Comparison of ENCODE assay signal across 24 cellular contexts in genomic region chr16:72958522-72959076, GRCh38.
"Had no signal": no experiment of that assay in that cellular context is flagged by ENCODE, and none has a peak within 500 bp of the region (broad histone marks: within the 10 kb centered on the region; RNA-seq: fewer than 3 reads in every experiment).

No MANE protein-coding gene starts in this region.

- H3K4me3 Mint-ChIP-seq: naive thymus-derived CD8-positive, alpha-beta T cell; nephron; neural crest cell; stimulated activated effector memory CD8-positive, alpha-beta T cell treated with anti-CD3 and anti-CD28 coated beads, Interleukin-12 subunit alpha, Interleukin-12 subunit beta, amount 100 ng/mL, for 72 hours; stimulated activated naive CD8-positive, alpha-beta T cell treated with anti-CD3 and anti-CD28 coated beads, Interleukin-15, amount 100 ng/mL, for 72 hours had no signal

- H3K27ac Mint-ChIP-seq: naive thymus-derived CD8-positive, alpha-beta T cell; nephron; stimulated activated effector memory CD8-positive, alpha-beta T cell treated with anti-CD3 and anti-CD28 coated beads, Interleukin-12 subunit alpha, Interleukin-12 subunit beta, amount 100 ng/mL, for 72 hours; stimulated activated naive CD8-positive, alpha-beta T cell treated with anti-CD3 and anti-CD28 coated beads, Interleukin-15, amount 100 ng/mL, for 72 hours had no signal

- DNase-seq: hippocampal formation; kidney glomerular epithelial cell; left cardiac atrium; left lung; lower lobe of right lung; mammary epithelial cell; mesenchymal stem cell; naive thymus-derived CD8-positive, alpha-beta T cell; nucleus accumbens; pancreas; retina; right cardiac atrium; stimulated activated CD4-positive, alpha-beta T cell treated with anti-CD3 and anti-CD28 coated beads, Interleukin-12 subunit alpha, Interleukin-12 subunit beta, amount 100 ng/mL, for 4 hours; stimulated activated CD4-positive, alpha-beta T cell treated with anti-CD3 and anti-CD28 coated beads, Interleukin-4, amount 100 ng/mL, for 24 hours; stimulated activated naive CD4-positive, alpha-beta T cell treated with Interleukin-2 at 50 U/mL for 16 hours; stimulated activated naive CD8-positive, alpha-beta T cell treated with anti-CD3 and anti-CD28 coated beads, Interleukin-15, amount 100 ng/mL, for 72 hours; substantia nigra; transverse colon had no signal

- H3K4me1 ChIP-seq: left lung, lower lobe of right lung, pancreas, upper lobe of left lung, vagina had no signal

- H3K9me3 Mint-ChIP-seq: nephron had no signal

- H3K4me3 ChIP-seq: left lung, lower lobe of right lung, pancreas, prostate gland, transverse colon, upper lobe of left lung, vagina had no signal

- H3K27me3 ChIP-seq: left lung, pancreas, transverse colon, upper lobe of left lung, vagina had no signal

- H3K9me3 ChIP-seq: left lung, lower lobe of right lung, pancreas, prostate gland, transverse colon, upper lobe of left lung, vagina had no signal

- H3K36me3 Mint-ChIP-seq: naive thymus-derived CD8-positive, alpha-beta T cell; stimulated activated effector memory CD8-positive, alpha-beta T cell treated with anti-CD3 and anti-CD28 coated beads, Interleukin-12 subunit alpha, Interleukin-12 subunit beta, amount 100 ng/mL, for 72 hours had no signal

- H3K4me1 Mint-ChIP-seq: naive thymus-derived CD8-positive, alpha-beta T cell; stimulated activated effector memory CD8-positive, alpha-beta T cell treated with anti-CD3 and anti-CD28 coated beads, Interleukin-12 subunit alpha, Interleukin-12 subunit beta, amount 100 ng/mL, for 72 hours; stimulated activated naive CD8-positive, alpha-beta T cell treated with anti-CD3 and anti-CD28 coated beads, Interleukin-15, amount 100 ng/mL, for 72 hours had no signal

- ATAC-seq: left cardiac atrium; left lung; lower lobe of right lung; naive thymus-derived CD8-positive, alpha-beta T cell; pancreas; right cardiac atrium; stimulated activated effector memory CD8-positive, alpha-beta T cell treated with anti-CD3 and anti-CD28 coated beads, Interleukin-12 subunit alpha, Interleukin-12 subunit beta, amount 100 ng/mL, for 72 hours; stimulated activated naive CD8-positive, alpha-beta T cell treated with anti-CD3 and anti-CD28 coated beads, Interleukin-15, amount 100 ng/mL, for 72 hours had no signal
